ENCODE assay signal across 8 cellular contexts in the genomic region with DNA sequence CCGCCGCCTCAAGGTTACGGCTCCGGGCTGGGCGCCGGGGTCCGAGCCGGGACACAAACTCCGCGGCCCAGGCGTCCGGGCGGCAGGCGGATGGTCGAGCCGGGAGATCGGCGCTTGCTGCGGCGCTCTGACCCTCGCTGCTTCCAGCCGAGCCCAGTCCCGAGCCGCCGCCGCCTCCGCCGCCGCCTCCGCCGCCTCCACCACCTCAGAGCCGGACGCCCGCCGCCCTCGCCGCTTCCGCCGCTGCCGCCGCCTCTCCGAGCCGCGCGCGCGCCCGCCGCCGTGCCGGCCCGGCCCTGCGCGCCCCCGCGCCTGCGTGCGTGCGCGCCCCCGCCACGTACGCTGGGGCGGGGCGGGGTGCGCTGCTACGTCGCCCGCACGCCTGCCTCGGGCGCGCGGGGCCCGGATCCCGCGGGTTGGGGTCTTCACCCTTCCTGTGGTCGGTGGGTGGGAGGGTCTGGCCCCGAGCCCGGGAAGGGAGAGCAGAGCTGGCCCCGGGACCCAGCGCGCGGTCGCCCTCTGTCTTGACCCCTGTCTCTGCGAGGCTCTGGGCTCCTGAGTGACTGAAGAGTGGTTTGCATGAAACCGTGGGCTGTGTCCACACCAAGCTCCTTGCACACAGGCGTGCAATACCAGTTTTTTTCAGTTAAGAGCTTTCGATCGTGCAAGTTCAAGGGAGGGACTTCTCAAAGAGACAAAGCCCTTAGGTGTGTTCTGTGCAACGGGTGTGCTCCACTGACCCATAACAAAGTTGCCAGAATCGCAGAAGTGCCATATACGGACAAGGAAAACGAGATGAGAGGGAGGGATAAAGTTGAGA. TPM values are rescaled to one million over a fixed set of nuclear protein-coding genes. Genes with fewer than 3 reads are reported as not detected.
DNase-seq lines count a peak whose midpoint lies in the region; ATAC-seq and TF ChIP-seq lines count a peak whose summit lies in the region.

A gene (minus strand): TSS at position 256 of the 820 bp plus-strand sequence. CDS start 328 bp downstream, outside the sequence.

- peak; percentile 15 to 36 for DNase-seq in SHP77 (lab: John Stamatoyannopoulos, UW)
- no peak for DNase-seq in SHP77 treated with DMSO at 0.1 percent for 48 hours (lab: John Stamatoyannopoulos, UW)
- DNase-seq in NCI-H2171 (lab: John Stamatoyannopoulos, UW), result peak; percentile 73
- DNase-seq in activated CD4-positive, alpha-beta T cell treated with anti-CD3 and anti-CD28 coated beads for 4 hours, result peak; percentile 58 to 71
- DNase-seq in coronary artery (ENCODE audit: low spot score), result peak; percentile 85
- DNase-seq in left lobe of liver (ENCODE audit: low spot score), result peak; percentile 76
- DNase-seq in stimulated activated CD4-positive, alpha-beta T cell treated with anti-CD3 and anti-CD28 coated beads, Interleukin-1b, Interleukin-23, amount 100 ng/mL, for 48 hours, result peak; percentile 63

- peak within 1 kb of the TSS; percentile 96 to 100 for H3K27ac ChIP-seq in coronary artery

- TF ChIP-seq CTCF in coronary artery (IDR thresholded peaks at IDR 0.05), result no peak

- peak within 1 kb of the TSS; percentile 100 for H3K4me3 ChIP-seq in coronary artery

- peak; percentile 69 for ATAC-seq in HG02870 (IDR thresholded peaks at IDR 0.05; ENCODE audit: unreplicated experiment)
- ATAC-seq in left lobe of liver, result peak; percentile 76

RNA-seq across cellular contexts. Expression of the gene that starts here (rescaled TPM):
- total RNA-seq in left lobe of liver, result 13.5 TPM
